8 cellular contexts compared by ENCODE assay signal in genomic region chr2:74958277-74959105, GRCh38. TPM values are rescaled to one million over a fixed set of nuclear protein-coding genes. Genes with fewer than 3 reads are reported as not detected.
DNase-seq lines count a peak whose midpoint lies in the region; ATAC-seq and TF ChIP-seq lines count a peak whose summit lies in the region.

POLE4 (plus strand) TSS chr2:74958643; CDS start chr2:74958680, 37 bp downstream.

- H3K27me3 ChIP-seq in SK-N-SH (ENCODE audit: insufficient read depth): no peaks in the 10 kb centered on the region

- peak within 1 kb of the TSS; percentile 95 for H2AFZ ChIP-seq in SK-N-SH (ENCODE audit: low read depth)

- peaks cover 4% of the 10 kb centered on the region for H3F3A ChIP-seq in SK-N-SH (replicated peaks; ENCODE audit: insufficient read depth)

- peak; percentile 78 for TF ChIP-seq POLR2A in NB4 (IDR thresholded peaks at IDR 0.05; ENCODE audit: extremely low read depth, insufficient read length)

- no peaks in the 10 kb centered on the region for H3K9me2 ChIP-seq in SK-N-SH

- DNase-seq in NB4 (ENCODE audit: low read depth) (peak; percentile 94), SK-N-SH (peak; percentile 93), globus pallidus (ENCODE audit: low spot score) (peak; percentile 88), nucleus accumbens (lab: John Stamatoyannopoulos, UW) (peak in 55 of 56 donors; percentile 39 to 97 (median 88)), superior temporal gyrus (ENCODE audit: extremely low spot score) (peak; percentile 82)
- DNase-seq in activated naive CD4-positive, alpha-beta T cell treated with anti-CD3 and anti-CD28 coated beads, Interleukin-2, amount 50 U/mL, for 16 hours: peak; percentile 94

- H3K79me2 ChIP-seq in SK-N-SH (ENCODE audit: insufficient read depth): no peaks in the 10 kb centered on the region

- TF ChIP-seq EP300 in SK-N-SH (IDR thresholded peaks at IDR 0.05; ENCODE audit: borderline replicate concordance in 1 of 2, low read depth in 1 of 2, low read length in 1 of 2): peak in 1 of 2 experiments; percentile 20; a peak in 1 of 4 replicates

- peak; percentile 91 for ATAC-seq in HG02571 (IDR thresholded peaks at IDR 0.05; ENCODE audit: unreplicated experiment)

- peak within 1 kb of the TSS; percentile 67 for H3K9ac ChIP-seq in SK-N-SH

- H3K4me3 ChIP-seq in GM08714 (ENCODE audit: low read length): peak within 1 kb of the TSS; percentile 59; the same call in 1 of the 2 replicates
- H3K4me3 ChIP-seq in NB4 (ENCODE audit: low read depth, low read length): peak within 1 kb of the TSS; percentile 66
- H3K4me3 ChIP-seq in SK-N-SH (ENCODE audit: low read depth in 2 of 2, low read length in 1 of 2): peak within 1 kb of the TSS; percentile 62 to 68

- H3K4me1 ChIP-seq in SK-N-SH (ENCODE audit: control insufficient read depth in 1 of 2, insufficient read depth in 2 of 2, low read depth in 1 of 2, low read length in 1 of 2): peaks cover 0 to 8% of the 10 kb centered on the region in 2 experiments; a peak in 2 of 4 replicates

- no peaks in the 10 kb centered on the region for H3K36me3 ChIP-seq in SK-N-SH (replicated peaks in 1 of 2; ENCODE audit: control insufficient read depth in 1 of 2, insufficient read depth in 2 of 2, low read length in 1 of 2)

- TF ChIP-seq RAD21 in SK-N-SH (IDR thresholded peaks at IDR 0.05; ENCODE audit: low read length): no peak

- no peaks in the 10 kb centered on the region for H4K20me1 ChIP-seq in SK-N-SH (ENCODE audit: insufficient read depth)

- peak within 1 kb of the TSS; percentile 57 to 79; a peak in 2 of 4 replicates for H3K27ac ChIP-seq in SK-N-SH (ENCODE audit: low read depth in 2 of 2, low read length in 1 of 2)

- CTCF ChIA-PET in SK-N-SH (lab: Yijun Ruan, JAX): no interaction called here

- TF ChIP-seq CTCF in NB4 (IDR thresholded peaks at IDR 0.05; ENCODE audit: low read depth, low read length) (no peak), SK-N-SH (IDR thresholded peaks at IDR 0.05) (no peak)

- peak within 1 kb of the TSS; percentile 71 for H3K4me2 ChIP-seq in SK-N-SH

- POLR2A ChIA-PET in SK-N-SH (lab: Yijun Ruan, JAX): no interaction called here

- 9% methylated on average over 54 of the region's 80 CpGs for WGBS in SK-N-SH (ENCODE audit: low lambda C conversion rate)

- no peaks in the 10 kb centered on the region for H3K9me3 ChIP-seq in SK-N-SH

TF ChIP-seq in SK-N-SH, 30 proteins besides CTCF, POLR2A, EP300 and RAD21:
- TF ChIP-seq MAX (IDR thresholded peaks at IDR 0.05; ENCODE audit: low read depth) (peak; percentile 96), GATA2 (CRISPR knock-in tag; IDR thresholded peaks at IDR 0.05) (no peak), TAF1 (IDR thresholded peaks at IDR 0.05; ENCODE audit: borderline replicate concordance, low read depth, low read length) (peak; percentile 70; the same call in 1 of the 2 replicates), USF2 (IDR thresholded peaks at IDR 0.05; ENCODE audit: borderline replicate concordance, low read depth, low read length) (no peak), MXI1 (IDR thresholded peaks at IDR 0.05; ENCODE audit: low read depth, low read length) (0 out of 2 replicates have a peak, but pooled peaks have one; percentile 28), JUND (IDR thresholded peaks at IDR 0.05) (no peak), ZBTB33 (IDR thresholded peaks at IDR 0.05; ENCODE audit: borderline replicate concordance, low read depth) (no peak), FOXJ3 (CRISPR knock-in tag; IDR thresholded peaks at IDR 0.05) (no peak), FOSL2 (IDR thresholded peaks at IDR 0.05; ENCODE audit: borderline replicate concordance, low read depth) (no peak; the same call in 1 of the 2 replicates), EZH2phosphoT487 (IDR thresholded peaks at IDR 0.05; ENCODE audit: borderline replicate concordance, low read depth) (no peak), PBX3 (IDR thresholded peaks at IDR 0.05) (no peak), TEAD4 (IDR thresholded peaks at IDR 0.05; ENCODE audit: borderline replicate concordance, insufficient read depth) (no peak), RFX5 (IDR thresholded peaks at IDR 0.05; ENCODE audit: low read length) (no peak), NFIC (IDR thresholded peaks at IDR 0.05; ENCODE audit: borderline replicate concordance) (no peak; the same call in 1 of the 2 replicates), POLR2AphosphoS5 (IDR thresholded peaks at IDR 0.05; ENCODE audit: low read depth, low read length) (peak; percentile 81), CHD2 (IDR thresholded peaks at IDR 0.05; ENCODE audit: low read length, partially characterized antibody) (peak; percentile 7), RCOR1 (IDR thresholded peaks at IDR 0.05; ENCODE audit: low read length) (no peak), NRF1 (IDR thresholded peaks at IDR 0.05; ENCODE audit: low read depth, low read length) (peak; percentile 75), ELF1 (IDR thresholded peaks at IDR 0.05) (peak; percentile 41; the same call in 1 of the 2 replicates), YY1 (IDR thresholded peaks at IDR 0.05; ENCODE audit: low read depth) (peak; percentile 85), SMC3 (IDR thresholded peaks at IDR 0.05; ENCODE audit: low read depth, low read length) (no peak), SIN3A (IDR thresholded peaks at IDR 0.05; ENCODE audit: borderline replicate concordance, low read depth, low read length) (0 out of 2 replicates have a peak, but pooled peaks have one; percentile 53)

RNA-seq across cellular contexts. Expression of gene POLE4, which starts in this region (rescaled TPM):
- 34.2 and 42.1 TPM in 2 replicates for polyA plus RNA-seq in SK-N-SH (2012; rRNA removed)
- 39.7 and 42.9 TPM in 2 replicates for polyA plus RNA-seq in SK-N-SH (2012; cell fraction: cytosol; rRNA removed)
- 13.4 and 20.3 TPM in 2 replicates for polyA plus RNA-seq in SK-N-SH (2012; cell fraction: nucleus; rRNA removed)

Comparison
In these comparisons a context has a peak if more than half of its experiments do, and no peak if none do; other contexts are left out.
1. Peak in every context shown above with its lines: DNase-seq, ATAC-seq, H3K4me3 ChIP-seq and H3K27ac ChIP-seq.